ENCODE assay signal across 8 cellular contexts in genomic region chr1:54716299-54717047, GRCh38. TPM values are rescaled to one million over a fixed set of nuclear protein-coding genes. Genes with fewer than 3 reads are reported as not detected.
DNase-seq lines count a peak whose midpoint lies in the region; ATAC-seq and TF ChIP-seq lines count a peak whose summit lies in the region.

No MANE protein-coding gene starts in this region.

- H2BK15ac ChIP-seq in mesendoderm (replicated peaks; ENCODE audit: low read depth) = no peak overlapping the region

- H2BK120ac ChIP-seq in mesendoderm (ENCODE audit: low read depth, low read length) = no peak overlapping the region

- no CpG with 5 or more reads among the region's 8 CpGs for WGBS in mesendoderm (ENCODE audit: extremely low coverage, insufficient coverage, low lambda C conversion rate)
- WGBS in aorta, 2 donors = 41 to 48% methylated on average over 8 of the region's 8 CpGs

- H2BK5ac ChIP-seq in mesendoderm (ENCODE audit: low read length) = no peak overlapping the region

- H2AK5ac ChIP-seq in mesendoderm (ENCODE audit: low read length) = no peak overlapping the region

- no peak overlapping the region for H4K5ac ChIP-seq in mesendoderm (ENCODE audit: low read length)

- H3K56ac ChIP-seq in mesendoderm (ENCODE audit: low read length) = peak overlapping the region; percentile 80

- H3K27ac ChIP-seq in brain microvascular endothelial cell (peak overlapping the region; percentile 70), mesendoderm (ENCODE audit: low read depth, low read length) (no peak overlapping the region), aorta (ENCODE audit: low read depth in 1 of 2, low read length in 2 of 2) (no peak overlapping the region)

- no peaks in the 10 kb centered on the region for H3K4me1 ChIP-seq in mesendoderm (ENCODE audit: control insufficient read depth, low read depth, low read length)
- H3K4me1 ChIP-seq in aorta (ENCODE audit: control insufficient read depth in 1 of 2, insufficient read depth in 2 of 2, low read length in 2 of 2) = no peaks in the 10 kb centered on the region

- ATAC-seq in aorta (ENCODE audit: low FRiP score) = no peak

- H4K8ac ChIP-seq in mesendoderm (ENCODE audit: low read depth, low read length) = peak overlapping the region; percentile 92

- intact Hi-C loops in aorta (cut with DNase I) = loop anchor here (10.0 kb wide), 2 partner anchors 172 to 222 kb away; partner anchors contain the start of gene ACOT11 (in 1 of the 2)

- peak overlapping the region; percentile 83 for H3K9ac ChIP-seq in mesendoderm (ENCODE audit: low read length)

- H3K36me3 ChIP-seq in brain microvascular endothelial cell (replicated peaks) = peaks cover 14% of the 10 kb centered on the region
- H3K36me3 ChIP-seq in mesendoderm (ENCODE audit: control insufficient read depth, insufficient read depth, low read length) = no peaks in the 10 kb centered on the region
- H3K36me3 ChIP-seq in aorta (ENCODE audit: control insufficient read depth in 1 of 2, insufficient read depth in 2 of 2, low read length in 1 of 2) = no peaks in the 10 kb centered on the region

- DNase-seq in Daoy (ENCODE audit: low read depth) (peak; percentile 60), brain microvascular endothelial cell (peak; percentile 31), mesendoderm (no peak), aorta (no peak), DMS114 treated with DMSO at 0.1 percent for 48 hours (lab: John Stamatoyannopoulos, UW; ENCODE audit: unreplicated experiment) (no peak), NCI-H1417 treated with DMSO at 0.1 percent for 48 hours (lab: John Stamatoyannopoulos, UW) (no peak), NCI-H1930 (lab: John Stamatoyannopoulos, UW) (no peak)

- in situ Hi-C loops in brain microvascular endothelial cell (cut with HindIII; ENCODE audit: low pct_ligation_motif_present, low sequenced_read_pairs) = no loop called here

- peaks cover 13 to 24% (median 22%) of the 10 kb centered on the region in 3 donors for H3K4me1 Mint-ChIP-seq in IgD-negative memory B cell

- TF ChIP-seq CTCF in brain microvascular endothelial cell (IDR thresholded peaks at IDR 0.05; ENCODE audit: low read depth, low read length, missing control alignments) = no peak

- peak overlapping the region; percentile 70 for H3K4me2 ChIP-seq in mesendoderm (ENCODE audit: low read length)

- peaks cover 4% of the 10 kb centered on the region for H3K79me2 ChIP-seq in mesendoderm (ENCODE audit: control insufficient read depth, insufficient read depth, low read length)

- H3K4me3 ChIP-seq in brain microvascular endothelial cell (ENCODE audit: low read depth, low read length) (peak overlapping the region; percentile 93), mesendoderm (ENCODE audit: low read length) (peak overlapping the region; percentile 56), aorta (ENCODE audit: low read length in 2 of 2) (peak overlapping the region; percentile 55 to 67)

- H3K4me3 Mint-ChIP-seq in IgD-negative memory B cell = peak overlapping the region; percentile 76 to 96 (median 92)

- peaks cover 3% of the 10 kb centered on the region for H3K79me1 ChIP-seq in mesendoderm (ENCODE audit: low read length)

- no peak overlapping the region for H3K4ac ChIP-seq in mesendoderm (ENCODE audit: low read depth, low read length)

- no peaks in the 10 kb centered on the region for H3K9me3 Mint-ChIP-seq in IgD-negative memory B cell

- no peak overlapping the region for H3K23ac ChIP-seq in mesendoderm (ENCODE audit: low read length)

- peaks cover 7% of the 10 kb centered on the region for H3K36me3 Mint-ChIP-seq in IgD-negative memory B cell

- no peak overlapping the region for H3K18ac ChIP-seq in mesendoderm (ENCODE audit: low read length)

- peak overlapping the region; percentile 79 to 85 (median 83) for H3K27ac Mint-ChIP-seq in IgD-negative memory B cell

- H3K27me3 ChIP-seq in brain microvascular endothelial cell (replicated peaks) = no peaks in the 10 kb centered on the region
- H3K27me3 ChIP-seq in mesendoderm (ENCODE audit: insufficient read depth, low read length, poor library complexity) = no peaks in the 10 kb centered on the region
- no peaks in the 10 kb centered on the region for H3K27me3 ChIP-seq in aorta (ENCODE audit: control insufficient read depth in 1 of 2, insufficient read depth in 2 of 2, low read length in 1 of 2)

- H3K27me3 Mint-ChIP-seq in IgD-negative memory B cell = no peaks in the 10 kb centered on the region

- H3K9me3 ChIP-seq in aorta (ENCODE audit: control insufficient read depth, low read length) = no peaks in the 10 kb centered on the region

RNA-seq across cellular contexts. Expression of gene TTC4, which starts 0.8 kb away (rescaled TPM):
- 64.8 and 75.8 TPM in 2 replicates for total RNA-seq in Daoy (2014; rRNA removed; shearing (Covaris generic))
- polyA plus RNA-seq in IgD-negative memory B cell (21.7 TPM), aorta (10 to 100 TPM in 1 of 2 donors, 1 to 10 TPM in 1; 8.9 to 18.9 TPM)
- 26.0 TPM for polyA plus RNA-seq in mesendoderm (2013, experiment 1 of 2)
- 26.5 TPM for polyA plus RNA-seq in mesendoderm (2013, experiment 2 of 2)
- total RNA-seq in aorta = 10 to 100 TPM; 13.0 to 15.2 TPM

RNA-seq across cellular contexts. Expression of gene PARS2, which starts 47.9 kb away (rescaled TPM):
- total RNA-seq in Daoy (2014; rRNA removed; shearing (Covaris generic)) = 5.8 and 7.3 TPM in 2 replicates
- 2.6 TPM for polyA plus RNA-seq in IgD-negative memory B cell
- polyA plus RNA-seq in mesendoderm (2013, experiment 1 of 2) = 3.3 TPM
- polyA plus RNA-seq in mesendoderm (2013, experiment 2 of 2) = 3.5 TPM
- total RNA-seq in aorta = 1 to 10 TPM; 2.2 to 3.0 TPM
- polyA plus RNA-seq in aorta = 1 to 10 TPM; 1.2 to 2.4 TPM

Comparison
In these comparisons a context has a peak if more than half of its experiments do, and no peak if none do; other contexts are left out.
1. DNase-seq: peak in Daoy (single experiment) and brain microvascular endothelial cell (single experiment); none in mesendoderm (single experiment), aorta (0 of 2), DMS114 treated with DMSO at 0.1 percent for 48 hours (single experiment), NCI-H1417 treated with DMSO at 0.1 percent for 48 hours (single experiment) and NCI-H1930 (0 of 2).
2. Peak in every context shown above with its lines, with median percentiles within 50 percentile points of each other: H3K4me3 ChIP-seq.